In genomic region chr22:43897751-43898261, GRCh38 we compare ENCODE assay signal across 15 cellular contexts. TPM values are rescaled to one million over a fixed set of nuclear protein-coding genes. Genes with fewer than 3 reads are reported as not detected.
DNase-seq lines count a peak whose midpoint lies in the region; ATAC-seq and TF ChIP-seq lines count a peak whose summit lies in the region.
"Had no signal": no experiment of that assay in that cellular context is flagged by ENCODE, and none has a peak within 500 bp of the region (broad histone marks: within the 10 kb centered on the region; RNA-seq: fewer than 3 reads in every experiment).

No MANE protein-coding gene starts in this region.

- H3K27me3 ChIP-seq in AG04450 (ENCODE audit: control insufficient read depth, insufficient read depth, low read length) (peaks cover 5% of the 10 kb centered on the region), GM23248 (replicated peaks; ENCODE audit: insufficient read depth) (no peaks in the 10 kb centered on the region)
- H3K27me3 ChIP-seq: ascending aorta, ovary had no signal

- TF ChIP-seq CTCF in AG04450 (IDR thresholded peaks at IDR 0.05; ENCODE audit: low read depth, low read length), result no peak

- no peaks in the 10 kb centered on the region for H3K79me2 ChIP-seq in GM23248 (ENCODE audit: insufficient read depth)

- ATAC-seq in HG02981 (IDR thresholded peaks at IDR 0.05; ENCODE audit: unreplicated experiment), result no peak
- no peak for ATAC-seq in GM18502 (IDR thresholded peaks at IDR 0.05; ENCODE audit: poor library complexity, unreplicated experiment)
- ATAC-seq: activated CD8-positive, alpha-beta T cell treated with anti-CD3 and anti-CD28 coated beads, Interleukin-2, amount 10 ng/mL, durations not matched to agents 7 days and 5 days; left colon had no signal

- no peak overlapping the region for H2AFZ ChIP-seq in GM23248

- H3K4me1 ChIP-seq in GM23248 (ENCODE audit: insufficient read depth), result peaks cover 6% of the 10 kb centered on the region; the same call in 1 of the 2 replicates
- H3K4me1 ChIP-seq: ascending aorta had no signal

- CTCF ChIA-PET in AG04450 (lab: Charles Lee), result interaction anchor here (3.4 kb wide), 1 partner anchor 13 kb away, joined by 20 read pairs; no protein-coding TSS in a partner anchor

- H3K27ac ChIP-seq in AG04450 (ENCODE audit: low read depth, low read length) (peak overlapping the region; percentile 39), GM23248 (no peak overlapping the region)
- H3K27ac ChIP-seq: ascending aorta, ovary had no signal

- H3K9me2 ChIP-seq in GM23248 (ENCODE audit: insufficient read depth), result no peaks in the 10 kb centered on the region

- no peak overlapping the region for H3K4me3 ChIP-seq in AG04450 (ENCODE audit: low read depth, low read length)
- H3K4me3 ChIP-seq in GM23248, result no peak overlapping the region
- H3K4me3 ChIP-seq: ascending aorta, ovary had no signal

- H3F3A ChIP-seq in GM23248 (ENCODE audit: insufficient read depth), result no peaks in the 10 kb centered on the region

- WGBS in GM23248 (ENCODE audit: low coverage in 1 of 2, low lambda C conversion rate in 2 of 2, missing lambda C conversion rate in 2 of 2), 2 experiments, result 36 to 37% methylated on average over 10 to 12 of the region's 12 CpGs

- H3K9me3 ChIP-seq in AG04450 (ENCODE audit: control insufficient read depth, insufficient read depth, low read length) (no peaks in the 10 kb centered on the region), GM23248 (ENCODE audit: low read depth) (no peaks in the 10 kb centered on the region)
- H3K9me3 ChIP-seq: ascending aorta, ovary had no signal

- POLR2A ChIA-PET in AG04450 (lab: Yijun Ruan, JAX), result interaction anchor here (0.6 to 1.0 kb wide), 3 partner anchors 18 to 1524 kb away, joined by 3 to 4 read pairs (median 3); partner anchors contain the start of gene PNPLA3

- in situ Hi-C loops in GM23248 (cut with MboI), result no loop called here

- no peaks in the 10 kb centered on the region for H4K20me1 ChIP-seq in GM23248 (ENCODE audit: insufficient read depth)

- H3K36me3 ChIP-seq in GM23248 (ENCODE audit: low read depth), result no peaks in the 10 kb centered on the region
- H3K36me3 ChIP-seq: ascending aorta, ovary had no signal

- H3K4me2 ChIP-seq in GM23248 (ENCODE audit: unreplicated experiment), result no peak overlapping the region

- DNase-seq in AG04450 (ENCODE audit: low read depth, low spot score), result no peak
- DNase-seq in GM23248, result peak; percentile 83
- DNase-seq in amniotic epithelial cell (ENCODE audit: low read depth), result peak; percentile 80
- DNase-seq in kidney tubule cell (ENCODE audit: low spot score), result peak; percentile 46
- DNase-seq in ureter (ENCODE audit: low spot score), result no peak
- DNase-seq in MV-4-11 (lab: John Stamatoyannopoulos, UW), result no peak
- DNase-seq: activated CD8-positive, alpha-beta T cell treated with anti-CD3 and anti-CD28 coated beads, Interleukin-2, amount 10 ng/mL, durations not matched to agents 7 days and 5 days; left colon; NCI-H1092 treated with DMSO at 0.1 percent for 48 hours; NCI-H69; ovary had no signal

- no peak overlapping the region for H3K9ac ChIP-seq in GM23248

RNA-seq across cellular contexts. Expression of gene PNPLA5, which starts 6.0 kb away (rescaled TPM):
- 0.11 and 0.12 TPM in 2 replicates for polyA plus RNA-seq in AG04450 (2011; rRNA removed)
- polyA minus RNA-seq in AG04450 (2011; rRNA and poly(A)+ RNA removed), result 0.17 and 0.28 TPM in 2 replicates
- total RNA-seq in GM23248 (2014; rRNA removed; shearing (Covaris generic)), result not detected in 2 replicates
- polyA plus RNA-seq in GM23248 (2016; fragmentation: Nextera tagmentation; extraction: Ambion mirVana), result not detected in 2 replicates
- total RNA-seq in ureter, result not detected
- total RNA-seq: activated CD8-positive, alpha-beta T cell treated with anti-CD3 and anti-CD28 coated beads, Interleukin-2, amount 10 ng/mL, durations not matched to agents 7 days and 5 days; ascending aorta; endothelial cell of umbilical vein; left colon had no signal
- polyA plus RNA-seq: endothelial cell of umbilical vein, ovary had no signal

RNA-seq across cellular contexts. Expression of gene PNPLA3, which starts 25.8 kb away (rescaled TPM):
- polyA plus RNA-seq in AG04450 (2011; rRNA removed), result 3.9 and 4.0 TPM in 2 replicates
- 3.4 and 4.7 TPM in 2 replicates for polyA minus RNA-seq in AG04450 (2011; rRNA and poly(A)+ RNA removed)
- total RNA-seq in GM23248 (2014; rRNA removed; shearing (Covaris generic)), result 0.13 and 0.54 TPM in 2 replicates
- 1.2 and 1.4 TPM in 2 replicates for polyA plus RNA-seq in GM23248 (2016; fragmentation: Nextera tagmentation; extraction: Ambion mirVana)
- total RNA-seq in ureter, result 0.75 TPM
- total RNA-seq: ascending aorta had no signal

RNA-seq across cellular contexts. Expression of gene SULT4A1, which starts 35.5 kb away (rescaled TPM):
- 0.07 and 0.14 TPM in 2 replicates for polyA plus RNA-seq in AG04450 (2011; rRNA removed)
- not detected in 2 replicates for polyA minus RNA-seq in AG04450 (2011; rRNA and poly(A)+ RNA removed)
- total RNA-seq in GM23248 (2014; rRNA removed; shearing (Covaris generic)), result not detected in 2 replicates
- polyA plus RNA-seq in GM23248 (2016; fragmentation: Nextera tagmentation; extraction: Ambion mirVana), result not detected in 2 replicates
- total RNA-seq in ureter, result 1.8 TPM
- total RNA-seq: activated CD8-positive, alpha-beta T cell treated with anti-CD3 and anti-CD28 coated beads, Interleukin-2, amount 10 ng/mL, durations not matched to agents 7 days and 5 days; ascending aorta; endothelial cell of umbilical vein had no signal

RNA-seq across cellular contexts. Expression of gene SAMM50, which starts 57.4 kb away (rescaled TPM):
- polyA plus RNA-seq in AG04450 (2011; rRNA removed), result 51.8 and 61.7 TPM in 2 replicates
- polyA minus RNA-seq in AG04450 (2011; rRNA and poly(A)+ RNA removed), result 31.9 and 34.8 TPM in 2 replicates
- 37.8 and 48.3 TPM in 2 replicates for total RNA-seq in GM23248 (2014; rRNA removed; shearing (Covaris generic))
- 73.7 and 73.8 TPM in 2 replicates for polyA plus RNA-seq in GM23248 (2016; fragmentation: Nextera tagmentation; extraction: Ambion mirVana)
- total RNA-seq in ureter, result 38.7 TPM

Comparison
In these comparisons a context has a peak if more than half of its experiments do, and no peak if none do; other contexts are left out.
1. DNase-seq: peak in GM23248 (single experiment), amniotic epithelial cell (single experiment) and kidney tubule cell (single experiment); none in AG04450 (single experiment), ureter (single experiment) and MV-4-11 (single experiment).